Comparison of ENCODE assay signal across 24 cellular contexts in the genomic region with DNA sequence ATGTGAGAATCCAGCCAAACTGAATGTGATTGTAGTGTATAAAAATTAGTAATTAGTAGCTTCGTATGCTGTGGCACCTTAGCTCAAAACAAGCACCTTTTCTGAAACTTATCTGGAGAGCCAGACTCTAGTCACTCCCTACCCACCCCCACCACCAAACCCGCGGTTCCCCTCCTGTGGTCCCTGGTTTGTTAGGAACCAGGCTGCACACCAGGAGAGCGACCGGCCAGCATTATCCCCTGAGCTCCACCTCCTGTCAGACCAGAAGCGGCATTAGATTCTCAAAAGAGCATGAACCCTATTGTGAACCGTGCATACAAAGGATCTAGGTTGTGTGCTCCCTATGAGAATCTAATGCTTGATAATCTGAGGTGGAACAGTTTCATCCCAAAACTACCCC.
"Had no signal": no experiment of that assay in that cellular context is flagged by ENCODE, and none has a peak within 500 bp of the region (broad histone marks: within the 10 kb centered on the region; RNA-seq: fewer than 3 reads in every experiment).

No MANE protein-coding gene starts in this region.

- H3K9me3 ChIP-seq: colonic mucosa, lower lobe of right lung, psoas muscle, right lobe of liver, testis, tibial nerve, upper lobe of right lung, vagina had no signal

- H3K79me2 ChIP-seq: hepatocyte had no signal

- H3K27me3 ChIP-seq: colonic mucosa, hepatocyte, right lobe of liver, testis, tibial nerve, upper lobe of right lung, vagina had no signal

- H3K36me3 ChIP-seq: colonic mucosa, left ventricle myocardium inferior, lower lobe of right lung, right lobe of liver, tibial nerve, upper lobe of right lung, vagina had no signal

- H3K4me3 Mint-ChIP-seq: naive B cell; nephron; stimulated activated memory B cell treated with anti-CD40 and anti-IgM and Interleukin-4, amounts not matched to agents 10 μg/mL and 1 μg/mL and 100 μg/mL, for 72 hours; stimulated activated naive CD8-positive, alpha-beta T cell treated with anti-CD3 and anti-CD28 coated beads, Interleukin-15, Interleukin-2, amounts not matched to agents 100 ng/mL and 50 ng/mL, for 24 hours had no signal

- H3K4me2 ChIP-seq: hepatocyte had no signal

- H3K9me3 Mint-ChIP-seq: nephron; stimulated activated naive CD8-positive, alpha-beta T cell treated with anti-CD3 and anti-CD28 coated beads, Interleukin-15, Interleukin-2, amounts not matched to agents 100 ng/mL and 50 ng/mL, for 24 hours had no signal

- FAIRE-seq: keratinocyte had no signal

- ATAC-seq: left cardiac atrium; lower lobe of right lung; psoas muscle; right lobe of liver; stimulated activated memory B cell treated with anti-CD40 and anti-IgM and Interleukin-4, amounts not matched to agents 10 μg/mL and 1 μg/mL and 100 μg/mL, for 72 hours; upper lobe of right lung had no signal

- H3K27me3 Mint-ChIP-seq: naive B cell; stimulated activated memory B cell treated with anti-CD40 and anti-IgM and Interleukin-4, amounts not matched to agents 10 μg/mL and 1 μg/mL and 100 μg/mL, for 72 hours; stimulated activated naive CD8-positive, alpha-beta T cell treated with anti-CD3 and anti-CD28 coated beads, Interleukin-15, Interleukin-2, amounts not matched to agents 100 ng/mL and 50 ng/mL, for 24 hours had no signal

- H2AFZ ChIP-seq: hepatocyte had no signal

- H3K4me1 ChIP-seq: colonic mucosa, left ventricle myocardium inferior, lower lobe of right lung, psoas muscle, right lobe of liver, testis, tibial nerve, upper lobe of right lung, vagina had no signal

- DNase-seq: colonic mucosa; dermis blood vessel endothelial cell; effector CD4-positive, alpha-beta T cell; foreskin melanocyte; head of caudate nucleus; left cardiac atrium; left ventricle myocardium inferior; lower lobe of right lung; mesenchymal stem cell; naive B cell; psoas muscle; retina; right lobe of liver; stimulated activated CD4-positive, alpha-beta T cell treated with anti-CD3 and anti-CD28 coated beads, Interleukin-1b, Interleukin-23, amount 100 ng/mL, for 48 hours; stimulated activated CD4-positive, alpha-beta T cell treated with anti-CD3 and anti-CD28 coated beads, Interleukin-4, amount 100 ng/mL, for 24 hours; testis; upper lobe of right lung had no signal

- H3K27ac Mint-ChIP-seq: naive B cell; nephron; stimulated activated memory B cell treated with anti-CD40 and anti-IgM and Interleukin-4, amounts not matched to agents 10 μg/mL and 1 μg/mL and 100 μg/mL, for 72 hours; stimulated activated naive CD8-positive, alpha-beta T cell treated with anti-CD3 and anti-CD28 coated beads, Interleukin-15, Interleukin-2, amounts not matched to agents 100 ng/mL and 50 ng/mL, for 24 hours had no signal

- H3K27ac ChIP-seq: colonic mucosa, hepatocyte, left ventricle myocardium inferior, lower lobe of right lung, psoas muscle, right lobe of liver, testis, tibial nerve, upper lobe of right lung, vagina had no signal

- H3K36me3 Mint-ChIP-seq: naive B cell; stimulated activated memory B cell treated with anti-CD40 and anti-IgM and Interleukin-4, amounts not matched to agents 10 μg/mL and 1 μg/mL and 100 μg/mL, for 72 hours had no signal

- H3K4me1 Mint-ChIP-seq: naive B cell; nephron; stimulated activated memory B cell treated with anti-CD40 and anti-IgM and Interleukin-4, amounts not matched to agents 10 μg/mL and 1 μg/mL and 100 μg/mL, for 72 hours had no signal

- H3K4me3 ChIP-seq: colonic mucosa, hepatocyte, left ventricle myocardium inferior, lower lobe of right lung, psoas muscle, right lobe of liver, testis, tibial nerve, upper lobe of right lung, vagina had no signal
